16 cellular contexts compared by ENCODE assay signal in genomic region chr5:96903300-96903699, GRCh38. TPM values are rescaled to one million over a fixed set of nuclear protein-coding genes. Genes with fewer than 3 reads are reported as not detected.
DNase-seq lines count a peak whose midpoint lies in the region; ATAC-seq and TF ChIP-seq lines count a peak whose summit lies in the region.
"Had no signal": no experiment of that assay in that cellular context is flagged by ENCODE, and none has a peak within 500 bp of the region (broad histone marks: within the 10 kb centered on the region; RNA-seq: fewer than 3 reads in every experiment).

No MANE protein-coding gene starts in this region.

- no peaks in the 10 kb centered on the region for H3K27me3 Mint-ChIP-seq in stimulated activated naive CD8-positive, alpha-beta T cell treated with anti-CD3 and anti-CD28 coated beads, Interleukin-15, amount 100 ng/mL, for 72 hours
- H3K27me3 Mint-ChIP-seq in activated T-helper 1 cell treated with anti-CD3 and anti-CD28 coated beads, Interleukin-12 subunit alpha, Interleukin-12 subunit beta, Interleukin-2, Interleukin-4 antibody, amounts not matched to agents 30 ng/mL and 10 ng/mL and 1 ng/mL, durations not matched to agents 14 hours and 24 hours and 36 hours (ENCODE audit: insufficient read depth) = no peaks in the 10 kb centered on the region

- no peaks in the 10 kb centered on the region for H3K9me3 Mint-ChIP-seq in stimulated activated naive CD8-positive, alpha-beta T cell treated with anti-CD3 and anti-CD28 coated beads, Interleukin-15, amount 100 ng/mL, for 72 hours
- no peaks in the 10 kb centered on the region for H3K9me3 Mint-ChIP-seq in activated T-helper 1 cell treated with anti-CD3 and anti-CD28 coated beads, Interleukin-12 subunit alpha, Interleukin-12 subunit beta, Interleukin-2, Interleukin-4 antibody, amounts not matched to agents 30 ng/mL and 10 ng/mL and 1 ng/mL, durations not matched to agents 14 hours and 24 hours and 36 hours
- H3K9me3 Mint-ChIP-seq: GM23338 had no signal

- intact Hi-C loops in activated T-helper 1 cell treated with anti-CD3 and anti-CD28 coated beads, Interleukin-12 subunit alpha, Interleukin-12 subunit beta, Interleukin-2, Interleukin-4 antibody, amounts not matched to agents 30 ng/mL and 10 ng/mL and 1 ng/mL, durations not matched to agents 14 hours and 24 hours and 36 hours (cut with micrococcal nuclease) = no loop called here

- no peak for DNase-seq in stimulated activated naive CD8-positive, alpha-beta T cell treated with anti-CD3 and anti-CD28 coated beads, Interleukin-15, amount 100 ng/mL, for 72 hours
- no peak for DNase-seq in stimulated activated naive CD8-positive, alpha-beta T cell treated with anti-CD3 and anti-CD28 coated beads, Interleukin-15, Interleukin-2, amounts not matched to agents 100 U/mL and 50 U/mL, for 24 hours
- DNase-seq in LHCN-M2 (ENCODE audit: low read depth) (peak; percentile 14), fibroblast of mammary gland (ENCODE audit: low read depth) (peak; percentile 24), Ammon's horn (ENCODE audit: low spot score) (no peak), hypothalamus (lab: John Stamatoyannopoulos, UW) (no peak)
- no peak for DNase-seq in activated T-helper 1 cell treated with anti-CD3 and anti-CD28 coated beads, Interleukin-12 subunit alpha, Interleukin-12 subunit beta, Interleukin-2, Interleukin-4 antibody, amounts not matched to agents 30 ng/mL and 10 ng/mL and 1 ng/mL, durations not matched to agents 14 hours and 24 hours and 36 hours (ENCODE audit: low spot score)
- DNase-seq: DMS153, KBM-7, NCI-H1092 treated with DMSO at 0.1 percent for 48 hours, NCI-H1694, NCI-H345, NCI-H526 treated with DMSO at 0.1 percent for 48 hours had no signal

- no peak overlapping the region for H3K4me3 Mint-ChIP-seq in stimulated activated naive CD8-positive, alpha-beta T cell treated with anti-CD3 and anti-CD28 coated beads, Interleukin-15, amount 100 ng/mL, for 72 hours
- H3K4me3 Mint-ChIP-seq in activated T-helper 1 cell treated with anti-CD3 and anti-CD28 coated beads, Interleukin-12 subunit alpha, Interleukin-12 subunit beta, Interleukin-2, Interleukin-4 antibody, amounts not matched to agents 30 ng/mL and 10 ng/mL and 1 ng/mL, durations not matched to agents 14 hours and 24 hours and 36 hours = no peak overlapping the region
- H3K4me3 Mint-ChIP-seq: GM23338 had no signal

- peaks cover 17% of the 10 kb centered on the region for H3K4me1 Mint-ChIP-seq in stimulated activated naive CD8-positive, alpha-beta T cell treated with anti-CD3 and anti-CD28 coated beads, Interleukin-15, amount 100 ng/mL, for 72 hours
- peaks cover 20% of the 10 kb centered on the region for H3K4me1 Mint-ChIP-seq in activated T-helper 1 cell treated with anti-CD3 and anti-CD28 coated beads, Interleukin-12 subunit alpha, Interleukin-12 subunit beta, Interleukin-2, Interleukin-4 antibody, amounts not matched to agents 30 ng/mL and 10 ng/mL and 1 ng/mL, durations not matched to agents 14 hours and 24 hours and 36 hours (ENCODE audit: low read depth)
- H3K4me1 Mint-ChIP-seq: GM23338 had no signal

- H3K27ac Mint-ChIP-seq in stimulated activated naive CD8-positive, alpha-beta T cell treated with anti-CD3 and anti-CD28 coated beads, Interleukin-15, amount 100 ng/mL, for 72 hours = no peak overlapping the region
- H3K27ac Mint-ChIP-seq in activated T-helper 1 cell treated with anti-CD3 and anti-CD28 coated beads, Interleukin-12 subunit alpha, Interleukin-12 subunit beta, Interleukin-2, Interleukin-4 antibody, amounts not matched to agents 30 ng/mL and 10 ng/mL and 1 ng/mL, durations not matched to agents 14 hours and 24 hours and 36 hours = no peak overlapping the region
- H3K27ac Mint-ChIP-seq: GM23338 had no signal

- peaks cover 53% of the 10 kb centered on the region for H3K36me3 Mint-ChIP-seq in activated T-helper 1 cell treated with anti-CD3 and anti-CD28 coated beads, Interleukin-12 subunit alpha, Interleukin-12 subunit beta, Interleukin-2, Interleukin-4 antibody, amounts not matched to agents 30 ng/mL and 10 ng/mL and 1 ng/mL, durations not matched to agents 14 hours and 24 hours and 36 hours (ENCODE audit: low read depth)

- H3K4me3 ChIP-seq in fibroblast of mammary gland (ENCODE audit: control insufficient read depth, low read depth, low read length) = no peak overlapping the region
- H3K4me3 ChIP-seq: BLaER1 treated with 17β-estradiol and CSF1 and Interleukin-3, amounts not matched to agents 10 nM and 100 nM; GM23338; SJSA1 had no signal

- peak; percentile 60 for ATAC-seq in stimulated activated naive CD8-positive, alpha-beta T cell treated with anti-CD3 and anti-CD28 coated beads, Interleukin-15, amount 100 ng/mL, for 72 hours
- no peak for ATAC-seq in stimulated activated naive CD8-positive, alpha-beta T cell treated with anti-CD3 and anti-CD28 coated beads, Interleukin-15, Interleukin-2, amounts not matched to agents 100 U/mL and 50 U/mL, for 24 hours
- ATAC-seq: GM23338 had no signal

- no peak for TF ChIP-seq CTCF in fibroblast of mammary gland (conservative IDR thresholded peaks at IDR 0.05; ENCODE audit: control insufficient read depth, insufficient read depth, low read depth, low read length)

RNA-seq across cellular contexts. Expression of gene ERAP2, which starts 27.0 kb away (rescaled TPM):
- 19.3 and 26.9 TPM in 2 replicates for total RNA-seq in LHCN-M2 (2014; rRNA removed)
- polyA plus RNA-seq in LHCN-M2 (2012) = 7.4 TPM
- total RNA-seq in activated T-helper 1 cell treated with anti-CD3 and anti-CD28 coated beads, Interleukin-12 subunit alpha, Interleukin-12 subunit beta, Interleukin-2, Interleukin-4 antibody, amounts not matched to agents 30 ng/mL and 10 ng/mL and 1 ng/mL, durations not matched to agents 14 hours and 24 hours and 36 hours = 52.9 and 54.4 TPM in 2 replicates
- total RNA-seq: GM23338 had no signal

RNA-seq across cellular contexts. Expression of gene LNPEP, which starts 32.6 kb away (rescaled TPM):
- 20.3 and 29.5 TPM in 2 replicates for total RNA-seq in LHCN-M2 (2014; rRNA removed)
- polyA plus RNA-seq in LHCN-M2 (2012) = 3.5 TPM
- total RNA-seq in activated T-helper 1 cell treated with anti-CD3 and anti-CD28 coated beads, Interleukin-12 subunit alpha, Interleukin-12 subunit beta, Interleukin-2, Interleukin-4 antibody, amounts not matched to agents 30 ng/mL and 10 ng/mL and 1 ng/mL, durations not matched to agents 14 hours and 24 hours and 36 hours = 37.7 and 40.7 TPM in 2 replicates

Comparison
In these comparisons a context has a peak if more than half of its experiments do, and no peak if none do; other contexts are left out.
1. DNase-seq: peak in LHCN-M2 (single experiment) and fibroblast of mammary gland (single experiment); none in stimulated activated naive CD8-positive, alpha-beta T cell treated with anti-CD3 and anti-CD28 coated beads, Interleukin-15, amount 100 ng/mL, for 72 hours (0 of 2), stimulated activated naive CD8-positive, alpha-beta T cell treated with anti-CD3 and anti-CD28 coated beads, Interleukin-15, Interleukin-2, amounts not matched to agents 100 U/mL and 50 U/mL, for 24 hours (single experiment), Ammon's horn (single experiment), hypothalamus (0 of 51) and activated T-helper 1 cell treated with anti-CD3 and anti-CD28 coated beads, Interleukin-12 subunit alpha, Interleukin-12 subunit beta, Interleukin-2, Interleukin-4 antibody, amounts not matched to agents 30 ng/mL and 10 ng/mL and 1 ng/mL, durations not matched to agents 14 hours and 24 hours and 36 hours (single experiment).